1 cellular context compared by ENCODE assay signal in genomic region chr13:70795484-70795883, GRCh38.
TF ChIP-seq lines count a peak whose summit lies in the region.

No MANE protein-coding gene starts in this region.

TF ChIP-seq in HepG2, 621 proteins besides CTCF, POLR2A, EP300 and RAD21:
- TF ChIP-seq STAG1 (CRISPR knock-in tag; IDR thresholded peaks at IDR 0.05) (peak; percentile 26), RFX3 (CRISPR knock-in tag; IDR thresholded peaks at IDR 0.05) (no peak)
